ENCODE assay signal across 3 cellular contexts in the genomic region with DNA sequence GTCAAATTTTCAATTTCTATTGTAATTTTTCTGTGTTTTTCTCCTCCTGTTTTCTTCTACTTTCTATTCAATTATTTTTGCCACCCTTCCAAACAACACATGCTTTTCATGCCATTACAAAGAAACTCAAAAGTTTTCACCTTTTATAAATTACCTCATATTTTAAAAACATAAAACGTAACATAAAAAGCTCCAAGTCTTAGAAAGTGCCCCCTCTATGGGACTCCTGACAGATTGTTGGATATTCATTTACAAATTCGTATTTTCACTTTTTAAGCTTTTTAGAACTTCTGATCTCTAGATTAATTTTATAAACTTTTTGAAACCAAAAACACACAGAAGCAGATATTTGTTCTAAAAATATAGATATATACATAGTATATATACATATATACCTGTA.
TF ChIP-seq lines count a peak whose summit lies in the region.

No MANE protein-coding gene starts in this region.

TF ChIP-seq in IMR-90, 13 proteins besides CTCF, POLR2A, EP300 and RAD21:
- TF ChIP-seq BHLHE40 (IDR thresholded peaks at IDR 0.05; ENCODE audit: low read depth, low read length) (no peak), CEBPB (IDR thresholded peaks at IDR 0.05; ENCODE audit: low read depth, low read length) (no peak), USF2 (IDR thresholded peaks at IDR 0.05; ENCODE audit: low read depth, low read length) (no peak), MAFK (IDR thresholded peaks at IDR 0.05; ENCODE audit: low read depth, low read length) (no peak), FOS (IDR thresholded peaks at IDR 0.05; ENCODE audit: low read depth, low read length) (no peak), SMC3 (IDR thresholded peaks at IDR 0.05; ENCODE audit: low read depth, low read length) (peak; percentile 32; the same call in 1 of the 2 replicates), ELK1 (IDR thresholded peaks at IDR 0.05; ENCODE audit: borderline replicate concordance, low read depth, low read length) (no peak)

TF ChIP-seq in H1, 55 proteins besides CTCF, POLR2A, EP300 and RAD21:
- TF ChIP-seq SP1 (IDR thresholded peaks at IDR 0.05; ENCODE audit: low read depth, low read length) (no peak), HDAC6 (IDR thresholded peaks at IDR 0.05; ENCODE audit: low read depth, low read length) (no peak)

TF ChIP-seq in HEK293T, 16 proteins besides CTCF, POLR2A, EP300 and RAD21:
- no peak for TF ChIP-seq SUZ12 (IDR thresholded peaks at IDR 0.05)
